ENCODE assay signal across 26 cellular contexts in genomic region chr4:62408467-62408866, GRCh38.
DNase-seq lines count a peak whose midpoint lies in the region; ATAC-seq and TF ChIP-seq lines count a peak whose summit lies in the region.
"Had no signal": no experiment of that assay in that cellular context is flagged by ENCODE, and none has a peak within 500 bp of the region (broad histone marks: within the 10 kb centered on the region; RNA-seq: fewer than 3 reads in every experiment).

No MANE protein-coding gene starts in this region.

- H3K9ac ChIP-seq in adipocyte (ENCODE audit: low read length) = no peak overlapping the region

- H3K4me1 Mint-ChIP-seq in activated CD8-positive, alpha-beta T cell treated with anti-CD3 and anti-CD28 coated beads, Interleukin-2, amount 10 ng/mL, durations not matched to agents 7 days and 5 days (ENCODE audit: low read depth) = no peaks in the 10 kb centered on the region
- H3K4me1 Mint-ChIP-seq: activated CD4-positive, alpha-beta T cell treated with anti-CD3 and anti-CD28 coated beads, Interleukin-2, amount 10 ng/mL, durations not matched to agents 24 days and 14 days; activated naive CD8-positive, alpha-beta T cell treated with anti-CD3 and anti-CD28 coated beads, Interleukin-2, amount 50 U/mL, for 24 hours; immature natural killer cell had no signal

- H3K27ac ChIP-seq in 22Rv1 = no peak overlapping the region
- H3K27ac ChIP-seq: brain microvascular endothelial cell, C4-2B, PC-9, skin epidermis, tibial artery had no signal

- peak; percentile 17 for DNase-seq in ELR (ENCODE audit: low read depth)
- peak; percentile 38 for DNase-seq in adipocyte (ENCODE audit: low read depth)
- DNase-seq in left kidney (ENCODE audit: low read depth, low spot score) = peak; percentile 5
- no peak for DNase-seq in activated CD8-positive, alpha-beta T cell treated with anti-CD3 and anti-CD28 coated beads, Interleukin-2, amount 10 ng/mL, durations not matched to agents 7 days and 5 days
- DNase-seq in HEK293T (ENCODE audit: extremely low spot score) = no peak
- DNase-seq: activated CD4-positive, alpha-beta T cell treated with anti-CD3 and anti-CD28 coated beads, Interleukin-2, amount 10 ng/mL, durations not matched to agents 24 days and 14 days; activated gamma-delta T cell treated with Interleukin-2 at 50 U/mL for 16 hours; activated naive CD8-positive, alpha-beta T cell treated with anti-CD3 and anti-CD28 coated beads, Interleukin-2, amount 50 U/mL, for 24 hours; activated T-cell treated with anti-CD3 and anti-CD28 coated beads, Interleukin-2, amount 50 U/mL, for 4 hours; brain microvascular endothelial cell; effector memory CD4-positive, alpha-beta T cell; immature natural killer cell; Karpas-422; left colon; mesendoderm; NCI-H2171; NCI-H510A; PC-9; SHP77 treated with DMSO at 0.1 percent for 48 hours; SW 1271; T1000; tibial artery had no signal

- H3K27me3 Mint-ChIP-seq in activated CD8-positive, alpha-beta T cell treated with anti-CD3 and anti-CD28 coated beads, Interleukin-2, amount 10 ng/mL, durations not matched to agents 7 days and 5 days (ENCODE audit: low read depth) = no peaks in the 10 kb centered on the region
- H3K27me3 Mint-ChIP-seq: activated CD4-positive, alpha-beta T cell treated with anti-CD3 and anti-CD28 coated beads, Interleukin-2, amount 10 ng/mL, durations not matched to agents 24 days and 14 days; activated naive CD8-positive, alpha-beta T cell treated with anti-CD3 and anti-CD28 coated beads, Interleukin-2, amount 50 U/mL, for 24 hours had no signal

- H3K9me3 ChIP-seq in adipocyte (ENCODE audit: control insufficient read depth, low read length) = no peaks in the 10 kb centered on the region
- H3K9me3 ChIP-seq: tibial artery had no signal

- H3K27me3 ChIP-seq in adipocyte (replicated peaks; ENCODE audit: control insufficient read depth, insufficient read depth, low read length) = no peaks in the 10 kb centered on the region
- H3K27me3 ChIP-seq: brain microvascular endothelial cell, tibial artery had no signal

- no peaks in the 10 kb centered on the region for H3K36me3 ChIP-seq in adipocyte (ENCODE audit: control insufficient read depth, insufficient read depth, low read length, severe bottlenecking)
- H3K36me3 ChIP-seq: brain microvascular endothelial cell, tibial artery had no signal

- TF ChIP-seq CTCF in 22Rv1 (IDR thresholded peaks at IDR 0.05) = peak; percentile 36

- no peak for ATAC-seq in activated CD8-positive, alpha-beta T cell treated with anti-CD3 and anti-CD28 coated beads, Interleukin-2, amount 10 ng/mL, durations not matched to agents 7 days and 5 days
- no peak for ATAC-seq in HG02571 (IDR thresholded peaks at IDR 0.05; ENCODE audit: unreplicated experiment)
- ATAC-seq: activated naive CD8-positive, alpha-beta T cell treated with anti-CD3 and anti-CD28 coated beads, Interleukin-2, amount 50 U/mL, for 24 hours; activated T-cell treated with anti-CD3 and anti-CD28 coated beads, Interleukin-2, amount 50 U/mL, for 4 hours; left colon had no signal

- H3K4me3 ChIP-seq in adipocyte (ENCODE audit: low read length) = no peak overlapping the region
- H3K4me3 ChIP-seq: PC-9, skin epidermis, tibial artery had no signal

- CTCF ChIA-PET in activated CD8-positive, alpha-beta T cell treated with anti-CD3 and anti-CD28 coated beads, Interleukin-2, amount 10 ng/mL, durations not matched to agents 7 days and 5 days (lab: Charles Lee) = no interaction called here
- CTCF ChIA-PET in HEK293T (lab: Yijun Ruan, JAX) = no interaction called here

- no peak overlapping the region for H3K27ac Mint-ChIP-seq in activated CD8-positive, alpha-beta T cell treated with anti-CD3 and anti-CD28 coated beads, Interleukin-2, amount 10 ng/mL, durations not matched to agents 7 days and 5 days
- H3K27ac Mint-ChIP-seq: activated CD4-positive, alpha-beta T cell treated with anti-CD3 and anti-CD28 coated beads, Interleukin-2, amount 10 ng/mL, durations not matched to agents 24 days and 14 days; activated naive CD8-positive, alpha-beta T cell treated with anti-CD3 and anti-CD28 coated beads, Interleukin-2, amount 50 U/mL, for 24 hours; immature natural killer cell had no signal

- no peak overlapping the region for H3K4me3 Mint-ChIP-seq in activated CD8-positive, alpha-beta T cell treated with anti-CD3 and anti-CD28 coated beads, Interleukin-2, amount 10 ng/mL, durations not matched to agents 7 days and 5 days
- H3K4me3 Mint-ChIP-seq: activated CD4-positive, alpha-beta T cell treated with anti-CD3 and anti-CD28 coated beads, Interleukin-2, amount 10 ng/mL, durations not matched to agents 24 days and 14 days; activated naive CD8-positive, alpha-beta T cell treated with anti-CD3 and anti-CD28 coated beads, Interleukin-2, amount 50 U/mL, for 24 hours; activated T-cell treated with anti-CD3 and anti-CD28 coated beads, Interleukin-2, amount 50 U/mL, for 4 hours; immature natural killer cell had no signal

- H3K4me1 ChIP-seq in adipocyte (ENCODE audit: control insufficient read depth, insufficient read depth, low read length) = no peaks in the 10 kb centered on the region

- POLR2A ChIA-PET in activated CD8-positive, alpha-beta T cell treated with anti-CD3 and anti-CD28 coated beads, Interleukin-2, amount 10 ng/mL, durations not matched to agents 7 days and 5 days (lab: Charles Lee) = no interaction called here
- POLR2A ChIA-PET in HEK293T (lab: Yijun Ruan, JAX) = no interaction called here

- H3K36me3 Mint-ChIP-seq in activated CD8-positive, alpha-beta T cell treated with anti-CD3 and anti-CD28 coated beads, Interleukin-2, amount 10 ng/mL, durations not matched to agents 7 days and 5 days (ENCODE audit: low read depth) = no peaks in the 10 kb centered on the region

- peaks cover 10% of the 10 kb centered on the region for H3K9me3 Mint-ChIP-seq in activated CD8-positive, alpha-beta T cell treated with anti-CD3 and anti-CD28 coated beads, Interleukin-2, amount 10 ng/mL, durations not matched to agents 7 days and 5 days (ENCODE audit: insufficient read depth)

TF ChIP-seq in HEK293T, 16 proteins besides CTCF, POLR2A, EP300 and RAD21:
- TF ChIP-seq CTBP1 (IDR thresholded peaks at IDR 0.05; ENCODE audit: borderline replicate concordance) (no peak), SUZ12 (IDR thresholded peaks at IDR 0.05) (no peak), LEF1 (IDR thresholded peaks at IDR 0.05; ENCODE audit: borderline replicate concordance) (no peak), FOXA1 (IDR thresholded peaks at IDR 0.05) (no peak), PKNOX1 (IDR thresholded peaks at IDR 0.05) (no peak), ELF4 (IDR thresholded peaks at IDR 0.05) (no peak), TARDBP (IDR thresholded peaks at IDR 0.05) (no peak), FOXK2 (IDR thresholded peaks at IDR 0.05) (no peak), ARNT (IDR thresholded peaks at IDR 0.05) (no peak)

Comparison
In these comparisons a context has a peak if more than half of its experiments do, and no peak if none do; other contexts are left out.
1. DNase-seq: peak in ELR (single experiment), adipocyte (single experiment) and left kidney (single experiment); none in activated CD8-positive, alpha-beta T cell treated with anti-CD3 and anti-CD28 coated beads, Interleukin-2, amount 10 ng/mL, durations not matched to agents 7 days and 5 days (single experiment) and HEK293T (single experiment).